Comparison of ENCODE assay signal across 18 cellular contexts in genomic region chr4:176548571-176548970, GRCh38.
DNase-seq lines count a peak whose midpoint lies in the region; ATAC-seq lines count a peak whose summit lies in the region.
"Had no signal": no experiment of that assay in that cellular context is flagged by ENCODE, and none has a peak within 500 bp of the region (broad histone marks: within the 10 kb centered on the region; RNA-seq: fewer than 3 reads in every experiment).

No MANE protein-coding gene starts in this region.

- peaks cover 23% of the 10 kb centered on the region for H3K4me1 ChIP-seq in ACC112 (ENCODE audit: control insufficient read depth, insufficient read depth, low read length, unreplicated experiment)
- H3K4me1 ChIP-seq: neural progenitor cell, sigmoid colon, upper lobe of left lung had no signal

- no peak for ATAC-seq in HG03469 (IDR thresholded peaks at IDR 0.05; ENCODE audit: unreplicated experiment)
- ATAC-seq in HG02885 (IDR thresholded peaks at IDR 0.05; ENCODE audit: poor library complexity, unreplicated experiment), result no peak
- ATAC-seq: stimulated activated effector memory CD8-positive, alpha-beta T cell treated with anti-CD3 and anti-CD28 coated beads, Interleukin-12 subunit alpha, Interleukin-12 subunit beta, amount 100 ng/mL, for 72 hours had no signal

- H3K4me3 ChIP-seq in ACC112 (ENCODE audit: low read depth, low read length), result no peak overlapping the region
- H3K4me3 ChIP-seq: lung, neural progenitor cell, sigmoid colon, upper lobe of left lung had no signal

- no peaks in the 10 kb centered on the region for H3K36me3 ChIP-seq in ACC112 (ENCODE audit: insufficient read depth, low read length)
- H3K36me3 ChIP-seq: neural progenitor cell, sigmoid colon, upper lobe of left lung had no signal

- peak overlapping the region; percentile 51 for H3K27ac ChIP-seq in ACC112 (ENCODE audit: low read depth, low read length)
- H3K27ac ChIP-seq: neural progenitor cell, sigmoid colon, upper lobe of left lung had no signal

- DNase-seq in HPDE6-E6E7 (ENCODE audit: extremely low spot score) (peak; percentile 20), amniotic epithelial cell (ENCODE audit: low read depth) (peak; percentile 60), iris pigment epithelial cell (ENCODE audit: low read depth) (peak; percentile 87), NCI-H446 treated with DMSO at 0.1 percent for 48 hours (lab: John Stamatoyannopoulos, UW) (no peak)
- DNase-seq in activated CD8-positive, alpha-beta memory T cell treated with anti-CD3 and anti-CD28 coated beads for 24 hours, result no peak
- DNase-seq: activated CD4-positive, alpha-beta T cell treated with anti-CD3 and anti-CD28 coated beads, Interleukin-2, amount 50 U/mL, for 1 hour; amygdala; MM.1S; sigmoid colon; stimulated activated CD4-positive, alpha-beta T cell treated with anti-CD3 and anti-CD28 coated beads, Interleukin-4, amount 100 ng/mL, for 4 hours; T-helper 9 cell; upper lobe of left lung had no signal

- H3K79me2 ChIP-seq in ACC112 (ENCODE audit: control insufficient read depth, insufficient read depth, low read length, unreplicated experiment), result no peaks in the 10 kb centered on the region

- H2AFZ ChIP-seq in ACC112 (ENCODE audit: low read length, unreplicated experiment), result peak overlapping the region; percentile 52
- H2AFZ ChIP-seq: neural progenitor cell had no signal

- H3K27me3 ChIP-seq in ACC112 (ENCODE audit: insufficient read depth, low read length), result no peaks in the 10 kb centered on the region
- H3K27me3 ChIP-seq: neural progenitor cell, sigmoid colon, upper lobe of left lung had no signal

Comparison
In these comparisons a context has a peak if more than half of its experiments do, and no peak if none do; other contexts are left out.
1. DNase-seq: peak in HPDE6-E6E7 (single experiment), amniotic epithelial cell (single experiment) and iris pigment epithelial cell (single experiment); none in activated CD8-positive, alpha-beta memory T cell treated with anti-CD3 and anti-CD28 coated beads for 24 hours (single experiment) and NCI-H446 treated with DMSO at 0.1 percent for 48 hours (single experiment).